In genomic region chr6:136409598-136409997, GRCh38 we compare ENCODE assay signal across 1 cellular context.
TF ChIP-seq lines count a peak whose summit lies in the region.

No MANE protein-coding gene starts in this region.

TF ChIP-seq in IMR-90, 13 proteins besides CTCF, POLR2A, EP300 and RAD21 (continued from another document):
- TF ChIP-seq MAFK (IDR thresholded peaks at IDR 0.05; ENCODE audit: low read depth, low read length): no peak
TF ChIP-seq in IMR-90: peak in this region for 0.
